In genomic region chr6:92339891-92340290, GRCh38 we compare ENCODE assay signal across 6 cellular contexts.
"Had no signal": no experiment of that assay in that cellular context is flagged by ENCODE, and none has a peak within 500 bp of the region (broad histone marks: within the 10 kb centered on the region; RNA-seq: fewer than 3 reads in every experiment).

No MANE protein-coding gene starts in this region.

- H3K4me1 Mint-ChIP-seq: GM23338, H9 had no signal

- H3K27ac Mint-ChIP-seq: GM23338, H9 had no signal

- H3K27ac ChIP-seq: HL-60 had no signal

- H3K4me3 Mint-ChIP-seq: GM23338, H9 had no signal

- H3K4me3 ChIP-seq: GM23338, K562 had no signal

- DNase-seq: H9, HCEC 1CT had no signal

- H3K4me2 ChIP-seq: GM23338 had no signal

- H2AFZ ChIP-seq: GM23338 had no signal

- H3K9me3 Mint-ChIP-seq: GM23338, H9 had no signal

- ATAC-seq: GM23338, HepG2, K562 had no signal
